8 cellular contexts compared by ENCODE assay signal in genomic region chr11:32176223-32176811, GRCh38.
A peak's percentile ranks its signal among the peaks of the same experiment; 100 is the strongest.
DNase-seq lines count a peak whose midpoint lies in the region; FAIRE-seq and TF ChIP-seq lines count a peak whose summit lies in the region.

No MANE protein-coding gene starts in this region.

- peak; percentile 95 for DNase-seq in G401 (ENCODE audit: low spot score)
- DNase-seq in H54 (ENCODE audit: insufficient read length, low spot score), result peak; percentile 59
- peak; percentile 71 for DNase-seq in MM.1S
- peak; percentile 51 for DNase-seq in SHP77 treated with DMSO at 0.1 percent for 48 hours (lab: John Stamatoyannopoulos, UW)
- DNase-seq in activated effector memory CD4-positive, alpha-beta T cell treated with Interleukin-2 at 50 U/mL for 16 hours, result peak; percentile 52
- peak; percentile 33 to 61 for DNase-seq in frontal cortex (ENCODE audit: low spot score in 2 of 2)
- DNase-seq in ovary, result peak; percentile 52 to 80 (median 73)
- DNase-seq in tibial nerve (ENCODE audit: low spot score in 2 of 2), result peak; percentile 70 to 93

- no peak overlapping the region for H3K27ac ChIP-seq in MM.1S (ENCODE audit: low read length)
- no peak overlapping the region for H3K27ac ChIP-seq in ovary
- H3K27ac ChIP-seq in tibial nerve, result no peak overlapping the region

- H3K9me3 ChIP-seq in MM.1S (replicated peaks; ENCODE audit: insufficient read depth, low read length) (no peaks in the 10 kb centered on the region), ovary (no peaks in the 10 kb centered on the region), tibial nerve (no peaks in the 10 kb centered on the region)

- TF ChIP-seq EP300 in ovary (IDR thresholded peaks at IDR 0.05) (no peak), tibial nerve (IDR thresholded peaks at IDR 0.05) (no peak)

- FAIRE-seq in H54 (lab: Jason Lieb, UNC) (no peak), frontal cortex (lab: Jason Lieb, UNC) (peak; percentile 39)

- H3K36me3 ChIP-seq in MM.1S (replicated peaks; ENCODE audit: insufficient read depth, low read length) (no peaks in the 10 kb centered on the region), ovary (no peaks in the 10 kb centered on the region), tibial nerve (no peaks in the 10 kb centered on the region)

- intact Hi-C loops in ovary (cut with DNase I), result loop anchor here in 3 of 4 donors (5.0 to 10.0 kb wide), 2 partner anchors 124 to 932 kb away; no protein-coding TSS in a partner anchor

- peak; percentile 81 for TF ChIP-seq CTCF in MM.1S (IDR thresholded peaks at IDR 0.05; ENCODE audit: low read length)
- TF ChIP-seq CTCF in ovary (IDR thresholded peaks at IDR 0.05), result peak; percentile 54 to 76 (median 72)
- TF ChIP-seq CTCF in tibial nerve (IDR thresholded peaks at IDR 0.05), result peak; percentile 78 to 87 (median 84)

- TF ChIP-seq POLR2A in H54 (IDR thresholded peaks at IDR 0.05; ENCODE audit: low read depth, low read length) (no peak), ovary (IDR thresholded peaks at IDR 0.05) (no peak), tibial nerve (IDR thresholded peaks at IDR 0.05) (no peak)

- in situ Hi-C loops in G401 (cut with HindIII; ENCODE audit: low sequenced_read_pairs), result no loop called here

- no peak overlapping the region for H3K9ac ChIP-seq in MM.1S (ENCODE audit: low read length)

- H3K27me3 ChIP-seq in MM.1S (replicated peaks; ENCODE audit: insufficient read depth, low read length), result no peaks in the 10 kb centered on the region
- H3K27me3 ChIP-seq in ovary, result no peaks in the 10 kb centered on the region
- no peaks in the 10 kb centered on the region for H3K27me3 ChIP-seq in tibial nerve

- no peaks in the 10 kb centered on the region for H4K20me1 ChIP-seq in MM.1S (ENCODE audit: insufficient read depth, low read length)

- no peak overlapping the region for H2AFZ ChIP-seq in MM.1S (ENCODE audit: low read length)

- 34 to 36% (median 34%) methylated on average over 7 of the region's 7 CpGs for WGBS in ovary, 3 donors
- 25% methylated on average over 7 of the region's 7 CpGs for WGBS in tibial nerve, 2 donors

- H3K4me1 ChIP-seq in MM.1S (ENCODE audit: low read length), result no peaks in the 10 kb centered on the region
- H3K4me1 ChIP-seq in ovary (ENCODE audit: insufficient read depth), result no peaks in the 10 kb centered on the region
- H3K4me1 ChIP-seq in tibial nerve, result peaks cover 0 to 10% (median 0%) of the 10 kb centered on the region in 4 donors

- no peaks in the 10 kb centered on the region for H3K79me2 ChIP-seq in MM.1S (ENCODE audit: low read length)

- H3K4me3 ChIP-seq in MM.1S (ENCODE audit: low read length), result no peak overlapping the region
- H3K4me3 ChIP-seq in ovary, result no peak overlapping the region
- no peak overlapping the region for H3K4me3 ChIP-seq in tibial nerve

- no peaks in the 10 kb centered on the region for H3K9me2 ChIP-seq in MM.1S (replicated peaks; ENCODE audit: insufficient read depth, low read length)

- no peaks in the 10 kb centered on the region for H3F3A ChIP-seq in MM.1S (ENCODE audit: insufficient read depth, low read length)

- H3K4me2 ChIP-seq in MM.1S (ENCODE audit: low read depth, low read length), result no peak overlapping the region
